1 cellular context compared by ENCODE assay signal in genomic region chr1:19799233-19799876, GRCh38.
TF ChIP-seq lines count a peak whose summit lies in the region.

No MANE protein-coding gene starts in this region.

TF ChIP-seq in K562, 482 proteins besides CTCF, POLR2A, EP300 and RAD21 (continued from another document):
- TF ChIP-seq PHB2 (IDR thresholded peaks at IDR 0.05; ENCODE audit: low read depth), result no peak
- TF ChIP-seq ZNF316 (IDR thresholded peaks at IDR 0.05), result no peak
- TF ChIP-seq TCF7L2 (IDR thresholded peaks at IDR 0.05; ENCODE audit: low read depth, low read length), result no peak
- TF ChIP-seq GTF2E2 (tag; IDR thresholded peaks at IDR 0.05), result 0 out of 2 replicates have a peak, but pooled peaks have one; percentile 31
- no peak for TF ChIP-seq ILK (tag; IDR thresholded peaks at IDR 0.05; ENCODE audit: borderline replicate concordance, low read depth)
- no peak for TF ChIP-seq CREM (IDR thresholded peaks at IDR 0.05; ENCODE audit: low read depth)
- 0 out of 2 replicates have a peak, but pooled peaks have one; percentile 5 for TF ChIP-seq SAFB (IDR thresholded peaks at IDR 0.05; ENCODE audit: borderline replicate concordance, low read depth, low read length)
- no peak for TF ChIP-seq MEIS2 (IDR thresholded peaks at IDR 0.05; ENCODE audit: partially characterized antibody)
- no peak for TF ChIP-seq ZNF212 (CRISPR knock-in tag; IDR thresholded peaks at IDR 0.05)
